In genomic region chr3:132034097-132034485, GRCh38 we compare ENCODE assay signal across 9 cellular contexts. TPM values are rescaled to one million over a fixed set of nuclear protein-coding genes. Genes with fewer than 3 reads are reported as not detected.
DNase-seq lines count a peak whose midpoint lies in the region; ATAC-seq and TF ChIP-seq lines count a peak whose summit lies in the region.
"Had no signal": no experiment of that assay in that cellular context is flagged by ENCODE, and none has a peak within 500 bp of the region (broad histone marks: within the 10 kb centered on the region; RNA-seq: fewer than 3 reads in every experiment).

No MANE protein-coding gene starts in this region.

- in situ Hi-C loops in GM23248 (cut with MboI), result loop anchor here (10.0 kb wide), 2 partner anchors 151 to 239 kb away; no protein-coding TSS in a partner anchor

- no peak overlapping the region for H3K27ac Mint-ChIP-seq in glutamatergic neuron (ENCODE audit: unreplicated experiment)

- H3F3A ChIP-seq in GM23248 (ENCODE audit: insufficient read depth), result no peaks in the 10 kb centered on the region

- DNase-seq in GM23248 (no peak), SK-N-MC (ENCODE audit: low read depth, low spot score) (no peak), glutamatergic neuron (no peak), prostate gland (ENCODE audit: low spot score) (no peak), OCI-M1 (lab: John Stamatoyannopoulos, UW) (no peak)
- DNase-seq: activated CD8-positive, alpha-beta memory T cell treated with anti-CD3 and anti-CD28 coated beads, Interleukin-2, amount 50 U/mL, for 48 hours had no signal

- H3K36me3 ChIP-seq in GM23248 (ENCODE audit: low read depth), result no peaks in the 10 kb centered on the region
- H3K36me3 ChIP-seq in SK-N-MC (ENCODE audit: insufficient read depth, low read length), result no peaks in the 10 kb centered on the region
- no peaks in the 10 kb centered on the region for H3K36me3 ChIP-seq in prostate gland
- H3K36me3 ChIP-seq: upper lobe of left lung had no signal

- H2AFZ ChIP-seq in GM23248, result peak overlapping the region; percentile 81

- no peak for ATAC-seq in HG02981 (IDR thresholded peaks at IDR 0.05; ENCODE audit: unreplicated experiment)
- ATAC-seq in HG02610 (IDR thresholded peaks at IDR 0.05; ENCODE audit: unreplicated experiment), result no peak

- H3K27ac ChIP-seq in GM23248 (no peak overlapping the region), SK-N-MC (no peak overlapping the region), prostate gland (peak overlapping the region; percentile 68 to 82)
- H3K27ac ChIP-seq: upper lobe of left lung had no signal

- no peaks in the 10 kb centered on the region for H3K9me2 ChIP-seq in GM23248 (ENCODE audit: insufficient read depth)

- H3K79me2 ChIP-seq in GM23248 (ENCODE audit: insufficient read depth), result no peaks in the 10 kb centered on the region

- H4K20me1 ChIP-seq in GM23248 (ENCODE audit: insufficient read depth), result no peaks in the 10 kb centered on the region

- peak overlapping the region; percentile 75 for H3K4me3 ChIP-seq in GM23248
- H3K4me3 ChIP-seq in SK-N-MC, result peak overlapping the region; percentile 94
- H3K4me3 ChIP-seq in prostate gland, result peak overlapping the region; percentile 29 to 49

- H3K27me3 ChIP-seq in GM23248 (replicated peaks; ENCODE audit: insufficient read depth) (peaks cover 30% of the 10 kb centered on the region), prostate gland (replicated peaks; ENCODE audit: insufficient read depth) (no peaks in the 10 kb centered on the region)

- no peaks in the 10 kb centered on the region for H3K36me3 Mint-ChIP-seq in glutamatergic neuron (ENCODE audit: unreplicated experiment)

- TF ChIP-seq POLR2A in prostate gland (IDR thresholded peaks at IDR 0.05), result no peak

- H3K9ac ChIP-seq in GM23248 (no peak overlapping the region), SK-N-MC (ENCODE audit: insufficient read length) (peak overlapping the region; percentile 65)

- H3K9me3 ChIP-seq in GM23248 (ENCODE audit: low read depth), result no peaks in the 10 kb centered on the region
- H3K9me3 ChIP-seq in SK-N-MC (ENCODE audit: low read depth, low read length), result no peaks in the 10 kb centered on the region
- H3K9me3 ChIP-seq in prostate gland, result no peaks in the 10 kb centered on the region
- H3K9me3 ChIP-seq: upper lobe of left lung had no signal

- intact Hi-C loops in prostate gland (cut with DNase I), result loop anchor here (10.0 kb wide), 2 partner anchors 311 to 1009 kb away; partner anchors contain the start of genes ASTE1 and NEK11

- H3K4me3 Mint-ChIP-seq in glutamatergic neuron (ENCODE audit: unreplicated experiment), result peak overlapping the region; percentile 96

- TF ChIP-seq CTCF in glutamatergic neuron (IDR thresholded peaks at IDR 0.05; ENCODE audit: partially characterized antibody, unreplicated experiment) (no peak), prostate gland (IDR thresholded peaks at IDR 0.05) (no peak)

- H3K27me3 Mint-ChIP-seq in glutamatergic neuron (ENCODE audit: unreplicated experiment), result peaks cover 10% of the 10 kb centered on the region

- peaks cover 13% of the 10 kb centered on the region; the same call in 1 of the 2 replicates for H3K4me1 ChIP-seq in GM23248 (ENCODE audit: insufficient read depth)
- H3K4me1 ChIP-seq in prostate gland (replicated peaks), result no peaks in the 10 kb centered on the region

- 1 to 2% methylated on average over 11 to 14 of the region's 14 CpGs for WGBS in GM23248 (ENCODE audit: low coverage in 1 of 2, low lambda C conversion rate in 2 of 2, missing lambda C conversion rate in 2 of 2), 2 experiments
- WGBS in prostate gland, result 3% methylated on average over 14 of the region's 14 CpGs

- peak overlapping the region; percentile 94 for H3K4me2 ChIP-seq in GM23248 (ENCODE audit: unreplicated experiment)

- H3K9me3 Mint-ChIP-seq in glutamatergic neuron (ENCODE audit: unreplicated experiment), result no peaks in the 10 kb centered on the region

- peaks cover 2% of the 10 kb centered on the region for H3K4me1 Mint-ChIP-seq in glutamatergic neuron (ENCODE audit: low read depth, unreplicated experiment)

RNA-seq across cellular contexts. Expression of gene CPNE4, which starts 0.7 kb away (rescaled TPM):
- total RNA-seq in GM23248 (2014; rRNA removed; shearing (Covaris generic)), result 0.11 and 0.25 TPM in 2 replicates
- 0.44 and 0.95 TPM in 2 replicates for polyA plus RNA-seq in GM23248 (2016; fragmentation: Nextera tagmentation; extraction: Ambion mirVana)
- total RNA-seq in glutamatergic neuron (ENCODE audit: unreplicated experiment), result 2.7 TPM
- total RNA-seq in prostate gland, result 10 to 100 TPM; 39.9 to 68.2 TPM

Comparison
In these comparisons a context has a peak if more than half of its experiments do, and no peak if none do; other contexts are left out.
1. H3K27ac ChIP-seq: peak in prostate gland (2 of 2); none in GM23248 (single experiment) and SK-N-MC (single experiment).
2. H3K4me3 ChIP-seq: peak in every context shown above with its lines; median percentile 94 in SK-N-MC; 75 in GM23248; 39 in prostate gland.
3. RNA of gene CPNE4, which starts 0.7 kb away (total RNA-seq): 39.9 to 68.2 TPM in prostate gland; 2.7 TPM in glutamatergic neuron (single experiment) and 0.11 to 0.25 TPM in GM23248; every median in the first group is over 10 times any median in the second.